29 cellular contexts compared by ENCODE assay signal in the genomic region with DNA sequence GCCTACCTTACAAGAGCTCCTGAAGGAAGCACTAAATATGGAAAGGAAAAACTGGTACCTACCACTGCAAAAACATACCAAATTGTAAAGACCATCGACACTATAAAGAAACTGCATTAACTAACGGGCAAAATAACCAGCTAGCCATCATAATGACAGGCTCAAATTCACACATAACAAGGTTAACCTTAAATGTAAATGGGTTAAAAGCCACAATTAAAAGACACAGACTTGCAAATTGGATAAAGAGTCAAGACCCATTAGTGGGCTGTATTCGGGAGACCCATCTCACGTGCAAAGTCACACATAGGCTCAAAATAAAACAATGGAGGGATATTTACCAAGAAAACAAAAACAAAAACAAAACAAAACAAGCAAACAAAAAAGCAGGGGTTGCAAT. TPM values are rescaled to one million over a fixed set of nuclear protein-coding genes. Genes with fewer than 3 reads are reported as not detected.
"Had no signal": no experiment of that assay in that cellular context is flagged by ENCODE, and none has a peak within 500 bp of the region (broad histone marks: within the 10 kb centered on the region; RNA-seq: fewer than 3 reads in every experiment).

No MANE protein-coding gene starts in this region.

- H3K9me3 ChIP-seq: colonic mucosa, gastrocnemius medialis, gastroesophageal sphincter had no signal

- H3K4me1 ChIP-seq: colonic mucosa, esophagus muscularis mucosa, esophagus squamous epithelium, foreskin keratinocyte, gastrocnemius medialis, gastroesophageal sphincter, heart left ventricle, heart right ventricle had no signal

- H3K4me2 ChIP-seq: hepatocyte had no signal

- H3K4me3 ChIP-seq: colonic mucosa, coronary artery, dorsolateral prefrontal cortex, esophagus muscularis mucosa, esophagus squamous epithelium, gastrocnemius medialis, gastroesophageal sphincter, heart left ventricle, heart right ventricle, hepatocyte had no signal

- ATAC-seq: effector memory CD8-positive, alpha-beta T cell; esophagus mucosa; foreskin keratinocyte; gastrocnemius medialis; gastroesophageal sphincter; heart left ventricle; heart right ventricle had no signal

- H2AFZ ChIP-seq: hepatocyte had no signal

- H3K27me3 ChIP-seq: colonic mucosa, dorsolateral prefrontal cortex, esophagus muscularis mucosa, esophagus squamous epithelium, foreskin keratinocyte, gastrocnemius medialis, gastroesophageal sphincter, heart left ventricle, heart right ventricle, hepatocyte had no signal

- H3K36me3 ChIP-seq: colonic mucosa, esophagus squamous epithelium, gastrocnemius medialis, heart left ventricle, heart right ventricle had no signal

- H3K79me2 ChIP-seq: hepatocyte had no signal

- FAIRE-seq: colon, endometrium, endothelial cell of umbilical vein, frontal cortex had no signal

- H3K27ac ChIP-seq: colonic mucosa, coronary artery, dorsolateral prefrontal cortex, epithelial cell of prostate, esophagus muscularis mucosa, esophagus squamous epithelium, foreskin keratinocyte, gastrocnemius medialis, gastroesophageal sphincter, heart left ventricle, heart right ventricle, hepatocyte had no signal

- DNase-seq: colonic mucosa; cortex of kidney; dermis blood vessel endothelial cell; dorsolateral prefrontal cortex; effector CD4-positive, alpha-beta T cell; effector CD8-positive, alpha-beta T cell; effector memory CD4-positive, alpha-beta T cell; effector memory CD8-positive, alpha-beta T cell; endodermal cell; erythroblast; esophagus squamous epithelium; foreskin fibroblast; foreskin keratinocyte; foreskin melanocyte; gastrocnemius medialis; glutamatergic neuron; head of caudate nucleus; heart left ventricle; heart right ventricle had no signal

RNA-seq across cellular contexts. Expression of gene POU5F2, which starts 49.4 kb away (rescaled TPM):
- polyA plus RNA-seq: foreskin keratinocyte had no signal
